ENCODE assay signal across 27 cellular contexts in genomic region chr6:4172368-4172767, GRCh38.
"Had no signal": no experiment of that assay in that cellular context is flagged by ENCODE, and none has a peak within 500 bp of the region (broad histone marks: within the 10 kb centered on the region; RNA-seq: fewer than 3 reads in every experiment).

No MANE protein-coding gene starts in this region.

- H3K27ac ChIP-seq: Peyer's patch, RWPE1, SJCRH30, WERI-Rb-1 had no signal

- H3K36me3 ChIP-seq: MG63, Peyer's patch, SJCRH30, WERI-Rb-1 had no signal

- H3K36me3 Mint-ChIP-seq: activated naive CD4-positive, alpha-beta T cell treated with anti-CD3 and anti-CD28 coated beads, Interleukin-2, amount 10 ng/mL, durations not matched to agents 7 days and 5 days; activated naive CD8-positive, alpha-beta T cell treated with anti-CD3 and anti-CD28 coated beads for 36 hours; IgD-negative memory B cell had no signal

- H3K27me3 ChIP-seq: MG63, Peyer's patch, SJCRH30 had no signal

- DNase-seq: activated CD4-positive, alpha-beta memory T cell treated with anti-CD3 and anti-CD28 coated beads, Interleukin-2, amount 10 ng/mL, durations not matched to agents 7 days and 5 days; activated CD4-positive, alpha-beta T cell treated with anti-CD3 and anti-CD28 coated beads for 36 hours; activated CD4-positive, alpha-beta T cell treated with anti-CD3 and anti-CD28 coated beads, Interleukin-2, amount 50 U/mL, for 1 hour; activated gamma-delta T cell treated with Interleukin-2 at 50 U/mL for 16 hours; activated naive CD4-positive, alpha-beta T cell treated with anti-CD3 and anti-CD28 coated beads, Interleukin-2, amount 10 ng/mL, durations not matched to agents 7 days and 5 days; activated naive CD8-positive, alpha-beta T cell treated with anti-CD3 and anti-CD28 coated beads for 36 hours; activated T-cell treated with anti-CD3 and anti-CD28 coated beads, Interleukin-2, amount 50 U/mL, for 72 hours; anterior cingulate cortex; MG63; NCI-H1092 treated with DMSO at 0.1 percent for 48 hours; NCI-H1417 treated with DMSO at 0.1 percent for 48 hours; NCI-H1694; NCI-H2029; NCI-H2107; NCI-H2171 treated with DMSO at 0.1 percent for 48 hours; NCI-H226; NCI-H526; Peyer's patch; Right ventricle myocardium superior; SJCRH30; SK-N-SH; T-helper 9 cell; WERI-Rb-1 had no signal

- H3K4me2 ChIP-seq: SK-N-SH had no signal

- H3K4me3 ChIP-seq: MG63, Peyer's patch, SJCRH30 had no signal

- H3K4me3 Mint-ChIP-seq: activated CD4-positive, alpha-beta memory T cell treated with anti-CD3 and anti-CD28 coated beads, Interleukin-2, amount 10 ng/mL, durations not matched to agents 7 days and 5 days; activated CD4-positive, alpha-beta T cell treated with anti-CD3 and anti-CD28 coated beads for 36 hours; activated naive CD4-positive, alpha-beta T cell treated with anti-CD3 and anti-CD28 coated beads, Interleukin-2, amount 10 ng/mL, durations not matched to agents 7 days and 5 days; activated naive CD8-positive, alpha-beta T cell treated with anti-CD3 and anti-CD28 coated beads for 36 hours; activated T-cell treated with anti-CD3 and anti-CD28 coated beads, Interleukin-2, amount 50 U/mL, for 72 hours; IgD-negative memory B cell; T-helper 1 cell treated with Interleukin-12 subunit alpha and Interleukin-12 subunit beta and Interleukin-4 antibody, amounts not matched to agents 30 μg/mL and 1 μg/mL, for 36 hours had no signal

- ATAC-seq: activated CD4-positive, alpha-beta T cell treated with anti-CD3 and anti-CD28 coated beads for 36 hours; activated T-cell treated with anti-CD3 and anti-CD28 coated beads, Interleukin-2, amount 50 U/mL, for 72 hours had no signal

- H3K9me3 Mint-ChIP-seq: activated naive CD8-positive, alpha-beta T cell treated with anti-CD3 and anti-CD28 coated beads for 36 hours had no signal

- H3K9ac ChIP-seq: SK-N-SH had no signal

- H3K27me3 Mint-ChIP-seq: activated CD4-positive, alpha-beta memory T cell treated with anti-CD3 and anti-CD28 coated beads, Interleukin-2, amount 10 ng/mL, durations not matched to agents 7 days and 5 days; IgD-negative memory B cell had no signal

- H3K27ac Mint-ChIP-seq: activated CD4-positive, alpha-beta memory T cell treated with anti-CD3 and anti-CD28 coated beads, Interleukin-2, amount 10 ng/mL, durations not matched to agents 7 days and 5 days; activated CD4-positive, alpha-beta T cell treated with anti-CD3 and anti-CD28 coated beads for 36 hours; activated naive CD4-positive, alpha-beta T cell treated with anti-CD3 and anti-CD28 coated beads, Interleukin-2, amount 10 ng/mL, durations not matched to agents 7 days and 5 days; activated naive CD8-positive, alpha-beta T cell treated with anti-CD3 and anti-CD28 coated beads for 36 hours; activated T-cell treated with anti-CD3 and anti-CD28 coated beads, Interleukin-2, amount 50 U/mL, for 72 hours; activated T-helper 2 cell treated with anti-CD3 and anti-CD28 coated beads, Interferon-gamma antibody, Interleukin-2, Interleukin-4, amounts not matched to agents 10 μg/mL and 5 μg/mL and 100 μg/mL, durations not matched to agents 14 hours and 24 hours and 36 hours; IgD-negative memory B cell; T-helper 1 cell treated with Interleukin-12 subunit alpha and Interleukin-12 subunit beta and Interleukin-4 antibody, amounts not matched to agents 30 μg/mL and 1 μg/mL, for 36 hours had no signal

- H3K4me1 ChIP-seq: Peyer's patch, SJCRH30 had no signal

- H3K9me3 ChIP-seq: MG63, Peyer's patch, SJCRH30, SK-N-SH had no signal

- H3K4me1 Mint-ChIP-seq: activated CD4-positive, alpha-beta memory T cell treated with anti-CD3 and anti-CD28 coated beads, Interleukin-2, amount 10 ng/mL, durations not matched to agents 7 days and 5 days; activated CD4-positive, alpha-beta T cell treated with anti-CD3 and anti-CD28 coated beads for 36 hours; activated naive CD4-positive, alpha-beta T cell treated with anti-CD3 and anti-CD28 coated beads, Interleukin-2, amount 10 ng/mL, durations not matched to agents 7 days and 5 days; activated naive CD8-positive, alpha-beta T cell treated with anti-CD3 and anti-CD28 coated beads for 36 hours had no signal
